ENCODE assay signal across 8 cellular contexts in genomic region chr1:185733818-185734709, GRCh38. TPM values are rescaled to one million over a fixed set of nuclear protein-coding genes. Genes with fewer than 3 reads are reported as not detected.
DNase-seq lines count a peak whose midpoint lies in the region; ATAC-seq and TF ChIP-seq lines count a peak whose summit lies in the region.

Gene HMCN1 (plus strand): TSS chr1:185734391. CDS start chr1:185734780, 389 bp downstream.

- H3K36me3 ChIP-seq in iPS DF 6.9 (ENCODE audit: control insufficient read depth, insufficient read depth, low read length): no peaks in the 10 kb centered on the region

- H3K4me3 Mint-ChIP-seq in brain: peak within 1 kb of the TSS; percentile 76 to 84 (median 79)

- no peaks in the 10 kb centered on the region for H3K9me3 ChIP-seq in iPS DF 6.9 (ENCODE audit: control insufficient read depth, insufficient read depth, low read length)

- H3K27ac ChIP-seq in RWPE1 (peak within 1 kb of the TSS; percentile 60), iPS DF 6.9 (ENCODE audit: low read length) (no peak within 1 kb of the TSS)

- TF ChIP-seq CTCF in RWPE1 (conservative IDR thresholded peaks at IDR 0.05; ENCODE audit: low read depth): peak; percentile 43
- TF ChIP-seq CTCF in brain (conservative IDR thresholded peaks at IDR 0.05): peak in 1 of 2 experiments; percentile 67

- H3K27me3 Mint-ChIP-seq in brain: peaks cover 42% of the 10 kb centered on the region

- peaks cover 3 to 12% (median 6%) of the 10 kb centered on the region in 5 experiments for H3K9me3 Mint-ChIP-seq in brain

- no peaks in the 10 kb centered on the region for H3K36me3 Mint-ChIP-seq in brain

- no peak for ATAC-seq in GM18517 (IDR thresholded peaks at IDR 0.05; ENCODE audit: unreplicated experiment)

- peaks cover 4% of the 10 kb centered on the region for H3K4me1 ChIP-seq in iPS DF 6.9 (ENCODE audit: control insufficient read depth, insufficient read depth, low read length)

- in situ Hi-C loops in Caki2 (cut with HindIII; ENCODE audit: low pct_unique_long_range_greater_than_20kb, low sequenced_read_pairs): no loop called here

- H3K27me3 ChIP-seq in iPS DF 6.9 (ENCODE audit: control insufficient read depth, insufficient read depth, low read length): no peaks in the 10 kb centered on the region

- peaks cover 24% of the 10 kb centered on the region for H3K4me1 Mint-ChIP-seq in brain

- H3K27ac Mint-ChIP-seq in brain: peak within 1 kb of the TSS in 4 of 5 experiments; percentile 13 to 53 (median 28)

- no CpG with 5 or more reads among the region's 47 CpGs for WGBS in iPS DF 6.9 (ENCODE audit: insufficient coverage, insufficient read length)

- POLR2A ChIA-PET in RWPE1 (lab: Yijun Ruan, JAX; ENCODE audit: low non-redundant PET): no interaction called here

- peak within 1 kb of the TSS; percentile 64 for H3K4me3 ChIP-seq in iPS DF 6.9 (ENCODE audit: low read length)

- CTCF ChIA-PET in RWPE1 (lab: Yijun Ruan, JAX): interaction anchor here (0.6 to 0.7 kb wide), 6 partner anchors 15 to 336 kb away, joined by 3 to 4 read pairs (median 3); no protein-coding TSS in a partner anchor

- DNase-seq in Caki2 (ENCODE audit: low read depth): peak; percentile 67
- DNase-seq in HPDE6-E6E7 (ENCODE audit: extremely low spot score): peak; percentile 35
- peak; percentile 24 for DNase-seq in RWPE1 (ENCODE audit: low spot score)
- peak; percentile 66 for DNase-seq in iPS DF 6.9 (ENCODE audit: low read depth, low spot score)
- peak; percentile 44 for DNase-seq in pulmonary artery endothelial cell (ENCODE audit: low read depth, low spot score)
- no peak for DNase-seq in NAMALWA (ENCODE audit: low spot score)

RNA-seq across cellular contexts. Expression of gene HMCN1, which starts in this region (rescaled TPM):
- total RNA-seq in Caki2 (2014; rRNA removed; shearing (Covaris generic); ENCODE audit: low replicate concordance): 0.38 and 0.44 TPM in 2 replicates
- polyA plus RNA-seq in brain (ENCODE audit: insufficient read depth, low read depth, low replicate concordance): 0.32 TPM
- 10.8 and 12.6 TPM in 2 replicates for total RNA-seq in pulmonary artery endothelial cell

Comparison
In these comparisons a context has a peak if more than half of its experiments do, and no peak if none do; other contexts are left out.
1. Peak in DNase-seq in Caki2; RNA of the gene not detected or under 1 TPM.